3 cellular contexts compared by ENCODE assay signal in genomic region chr4:151239608-151240007, GRCh38.
TF ChIP-seq lines count a peak whose summit lies in the region.

No MANE protein-coding gene starts in this region.

TF ChIP-seq in A549, 52 proteins besides CTCF, POLR2A, EP300 and RAD21:
- peak; percentile 78 for TF ChIP-seq MAFK (IDR thresholded peaks at IDR 0.05; ENCODE audit: partially characterized antibody)
- no peak for TF ChIP-seq MAZ (IDR thresholded peaks at IDR 0.05; ENCODE audit: borderline replicate concordance, low read depth, low read length)
TF ChIP-seq in A549: peak in this region for 1.

TF ChIP-seq in IMR-90, 13 proteins besides CTCF, POLR2A, EP300 and RAD21:
- TF ChIP-seq MXI1 (IDR thresholded peaks at IDR 0.05; ENCODE audit: borderline replicate concordance, low read depth, low read length) (no peak), MAFK (IDR thresholded peaks at IDR 0.05; ENCODE audit: low read depth, low read length) (peak; percentile 84)

TF ChIP-seq in WTC11, 78 proteins besides CTCF, POLR2A, EP300 and RAD21:
- TF ChIP-seq GABPB1 (CRISPR knock-in tag; IDR thresholded peaks at IDR 0.05) (no peak), PRRX2 (CRISPR knock-in tag; IDR thresholded peaks at IDR 0.05) (no peak), ZNF532 (CRISPR knock-in tag; IDR thresholded peaks at IDR 0.05; ENCODE audit: borderline replicate concordance) (no peak), E2F1 (CRISPR knock-in tag; IDR thresholded peaks at IDR 0.05) (no peak)
- TF ChIP-seq, protein P1, sequence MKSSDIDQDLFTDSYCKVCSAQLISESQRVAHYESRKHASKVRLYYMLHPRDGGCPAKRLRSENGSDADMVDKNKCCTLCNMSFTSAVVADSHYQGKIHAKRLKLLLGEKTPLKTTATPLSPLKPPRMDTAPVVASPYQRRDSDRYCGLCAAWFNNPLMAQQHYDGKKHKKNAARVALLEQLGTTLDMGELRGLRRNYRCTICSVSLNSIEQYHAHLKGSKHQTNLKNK (CRISPR knock-in tag; IDR thresholded peaks at IDR 0.05) = no peak
